In genomic region chr10:105391670-105392331, GRCh38 we compare ENCODE assay signal across 1 cellular context.
TF ChIP-seq lines count a peak whose summit lies in the region.

No MANE protein-coding gene starts in this region.

TF ChIP-seq in GM23338, 12 proteins besides CTCF, POLR2A, EP300 and RAD21 (continued from another document):
- TF ChIP-seq ZNF462 (CRISPR knock-in tag; IDR thresholded peaks at IDR 0.05) (no peak), REST (IDR thresholded peaks at IDR 0.05; ENCODE audit: unreplicated experiment) (no peak), ETS1 (IDR thresholded peaks at IDR 0.05) (no peak), JUNB (IDR thresholded peaks at IDR 0.05; ENCODE audit: unreplicated experiment) (no peak)
